ENCODE assay signal across 1 cellular context in the genomic region with DNA sequence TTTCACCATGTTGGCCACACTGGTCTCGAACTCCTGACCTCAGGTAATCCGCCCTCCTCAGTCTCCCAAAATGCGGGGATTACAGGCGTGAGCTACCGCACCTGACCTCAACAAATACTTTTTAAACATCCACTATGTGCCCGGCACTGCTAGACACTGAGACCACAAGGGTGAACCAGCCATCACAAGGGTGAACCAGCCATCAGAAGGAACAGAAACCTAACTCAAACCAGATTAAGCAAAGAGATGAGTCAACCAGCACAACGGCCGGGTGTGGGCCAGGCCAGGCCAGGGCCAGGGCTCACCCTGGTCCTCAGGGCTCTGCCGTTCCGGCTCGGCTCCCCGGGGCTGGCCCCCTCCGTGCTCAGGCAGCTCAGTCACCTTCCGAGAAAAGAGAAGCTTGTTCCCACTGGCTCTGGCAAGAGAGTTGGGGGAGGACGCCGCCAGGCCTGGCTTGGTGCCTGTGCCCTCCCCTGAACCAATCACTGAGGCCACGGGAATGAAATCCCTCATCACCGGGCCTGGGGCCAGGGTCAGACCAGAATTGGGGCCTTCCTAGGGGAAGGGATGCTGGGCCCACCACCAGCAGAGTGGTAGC.
TF ChIP-seq lines count a peak whose summit lies in the region.

No MANE protein-coding gene starts in this region.

TF ChIP-seq in GM12878, 131 proteins besides CTCF, POLR2A, EP300 and RAD21 (continued from another document):
- TF ChIP-seq, protein P1, sequence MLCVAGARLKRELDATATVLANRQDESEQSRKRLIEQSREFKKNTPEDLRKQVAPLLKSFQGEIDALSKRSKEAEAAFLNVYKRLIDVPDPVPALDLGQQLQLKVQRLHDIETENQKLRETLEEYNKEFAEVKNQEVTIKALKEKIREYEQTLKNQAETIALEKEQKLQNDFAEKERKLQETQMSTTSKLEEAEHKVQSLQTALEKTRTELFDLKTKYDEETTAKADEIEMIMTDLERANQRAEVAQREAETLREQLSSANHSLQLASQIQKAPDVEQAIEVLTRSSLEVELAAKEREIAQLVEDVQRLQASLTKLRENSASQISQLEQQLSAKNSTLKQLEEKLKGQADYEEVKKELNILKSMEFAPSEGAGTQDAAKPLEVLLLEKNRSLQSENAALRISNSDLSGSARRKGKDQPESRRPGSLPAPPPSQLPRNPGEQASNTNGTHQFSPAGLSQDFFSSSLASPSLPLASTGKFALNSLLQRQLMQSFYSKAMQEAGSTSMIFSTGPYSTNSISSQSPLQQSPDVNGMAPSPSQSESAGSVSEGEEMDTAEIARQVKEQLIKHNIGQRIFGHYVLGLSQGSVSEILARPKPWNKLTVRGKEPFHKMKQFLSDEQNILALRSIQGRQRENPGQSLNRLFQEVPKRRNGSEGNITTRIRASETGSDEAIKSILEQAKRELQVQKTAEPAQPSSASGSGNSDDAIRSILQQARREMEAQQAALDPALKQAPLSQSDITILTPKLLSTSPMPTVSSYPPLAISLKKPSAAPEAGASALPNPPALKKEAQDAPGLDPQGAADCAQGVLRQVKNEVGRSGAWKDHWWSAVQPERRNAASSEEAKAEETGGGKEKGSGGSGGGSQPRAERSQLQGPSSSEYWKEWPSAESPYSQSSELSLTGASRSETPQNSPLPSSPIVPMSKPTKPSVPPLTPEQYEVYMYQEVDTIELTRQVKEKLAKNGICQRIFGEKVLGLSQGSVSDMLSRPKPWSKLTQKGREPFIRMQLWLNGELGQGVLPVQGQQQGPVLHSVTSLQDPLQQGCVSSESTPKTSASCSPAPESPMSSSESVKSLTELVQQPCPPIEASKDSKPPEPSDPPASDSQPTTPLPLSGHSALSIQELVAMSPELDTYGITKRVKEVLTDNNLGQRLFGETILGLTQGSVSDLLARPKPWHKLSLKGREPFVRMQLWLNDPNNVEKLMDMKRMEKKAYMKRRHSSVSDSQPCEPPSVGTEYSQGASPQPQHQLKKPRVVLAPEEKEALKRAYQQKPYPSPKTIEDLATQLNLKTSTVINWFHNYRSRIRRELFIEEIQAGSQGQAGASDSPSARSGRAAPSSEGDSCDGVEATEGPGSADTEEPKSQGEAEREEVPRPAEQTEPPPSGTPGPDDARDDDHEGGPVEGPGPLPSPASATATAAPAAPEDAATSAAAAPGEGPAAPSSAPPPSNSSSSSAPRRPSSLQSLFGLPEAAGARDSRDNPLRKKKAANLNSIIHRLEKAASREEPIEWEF (IDR thresholded peaks at IDR 0.05; ENCODE audit: insufficient replicate concordance, low read depth, low read length): no peak
- no peak for TF ChIP-seq EZH2 (IDR thresholded peaks at IDR 0.05; ENCODE audit: borderline replicate concordance, control insufficient read depth, low read depth, low read length)
- TF ChIP-seq LARP7 (IDR thresholded peaks at IDR 0.05): peak; percentile 27; the same call in 1 of the 2 replicates
- peak; percentile 53 for TF ChIP-seq JUNB (IDR thresholded peaks at IDR 0.05)
- no peak for TF ChIP-seq ZSCAN29 (IDR thresholded peaks at IDR 0.05)
- TF ChIP-seq EED (IDR thresholded peaks at IDR 0.05; ENCODE audit: low read depth): peak; percentile 72
- TF ChIP-seq, protein P2, sequence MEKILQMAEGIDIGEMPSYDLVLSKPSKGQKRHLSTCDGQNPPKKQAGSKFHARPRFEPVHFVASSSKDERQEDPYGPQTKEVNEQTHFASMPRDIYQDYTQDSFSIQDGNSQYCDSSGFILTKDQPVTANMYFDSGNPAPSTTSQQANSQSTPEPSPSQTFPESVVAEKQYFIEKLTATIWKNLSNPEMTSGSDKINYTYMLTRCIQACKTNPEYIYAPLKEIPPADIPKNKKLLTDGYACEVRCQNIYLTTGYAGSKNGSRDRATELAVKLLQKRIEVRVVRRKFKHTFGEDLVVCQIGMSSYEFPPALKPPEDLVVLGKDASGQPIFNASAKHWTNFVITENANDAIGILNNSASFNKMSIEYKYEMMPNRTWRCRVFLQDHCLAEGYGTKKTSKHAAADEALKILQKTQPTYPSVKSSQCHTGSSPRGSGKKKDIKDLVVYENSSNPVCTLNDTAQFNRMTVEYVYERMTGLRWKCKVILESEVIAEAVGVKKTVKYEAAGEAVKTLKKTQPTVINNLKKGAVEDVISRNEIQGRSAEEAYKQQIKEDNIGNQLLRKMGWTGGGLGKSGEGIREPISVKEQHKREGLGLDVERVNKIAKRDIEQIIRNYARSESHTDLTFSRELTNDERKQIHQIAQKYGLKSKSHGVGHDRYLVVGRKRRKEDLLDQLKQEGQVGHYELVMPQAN (conservative IDR thresholded peaks at IDR 0.05): 0 out of 2 replicates have a peak, but pooled peaks have one; percentile 27
- peak; percentile 41 for TF ChIP-seq SP1 (IDR thresholded peaks at IDR 0.05; ENCODE audit: low read depth, low read length)
- TF ChIP-seq CREM (IDR thresholded peaks at IDR 0.05; ENCODE audit: low read depth): peak; percentile 46; the same call in 1 of the 2 replicates
- TF ChIP-seq DPF2 (IDR thresholded peaks at IDR 0.05): peak; percentile 94
- TF ChIP-seq, protein P3, sequence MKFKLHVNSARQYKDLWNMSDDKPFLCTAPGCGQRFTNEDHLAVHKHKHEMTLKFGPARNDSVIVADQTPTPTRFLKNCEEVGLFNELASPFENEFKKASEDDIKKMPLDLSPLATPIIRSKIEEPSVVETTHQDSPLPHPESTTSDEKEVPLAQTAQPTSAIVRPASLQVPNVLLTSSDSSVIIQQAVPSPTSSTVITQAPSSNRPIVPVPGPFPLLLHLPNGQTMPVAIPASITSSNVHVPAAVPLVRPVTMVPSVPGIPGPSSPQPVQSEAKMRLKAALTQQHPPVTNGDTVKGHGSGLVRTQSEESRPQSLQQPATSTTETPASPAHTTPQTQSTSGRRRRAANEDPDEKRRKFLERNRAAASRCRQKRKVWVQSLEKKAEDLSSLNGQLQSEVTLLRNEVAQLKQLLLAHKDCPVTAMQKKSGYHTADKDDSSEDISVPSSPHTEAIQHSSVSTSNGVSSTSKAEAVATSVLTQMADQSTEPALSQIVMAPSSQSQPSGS (IDR thresholded peaks at IDR 0.05; ENCODE audit: low read length): no peak; the same call in 1 of the 2 replicates
- TF ChIP-seq PAX5 (IDR thresholded peaks at IDR 0.05; ENCODE audit: borderline replicate concordance, low read depth, low read length): peak; percentile 75; the same call in 1 of the 2 replicates
- TF ChIP-seq ZZZ3 (IDR thresholded peaks at IDR 0.05; ENCODE audit: control insufficient read depth, insufficient read length, low read depth): no peak
- 0 out of 2 replicates have a peak, but pooled peaks have one; percentile 7 for TF ChIP-seq TCF12 (IDR thresholded peaks at IDR 0.05; ENCODE audit: low read depth, low read length)
- TF ChIP-seq IKZF1 (conservative IDR thresholded peaks at IDR 0.05): peak; percentile 79
- TF ChIP-seq TCF7 (IDR thresholded peaks at IDR 0.05; ENCODE audit: borderline replicate concordance): no peak
- TF ChIP-seq EGR1 (IDR thresholded peaks at IDR 0.05; ENCODE audit: borderline replicate concordance in 1 of 2, low read depth in 2 of 2, low read length in 2 of 2): no peak
- peak; percentile 84 for TF ChIP-seq IRF4 (IDR thresholded peaks at IDR 0.05; ENCODE audit: low read depth, low read length)
- TF ChIP-seq ZBED1 (IDR thresholded peaks at IDR 0.05; ENCODE audit: borderline replicate concordance): no peak; the same call in 1 of the 2 replicates
- TF ChIP-seq KLF5 (IDR thresholded peaks at IDR 0.05; ENCODE audit: partially characterized antibody): peak; percentile 26
- peak; percentile 41 for TF ChIP-seq MEF2B (IDR thresholded peaks at IDR 0.05; ENCODE audit: partially characterized antibody, poor library complexity, severe bottlenecking)
- TF ChIP-seq YY1 (IDR thresholded peaks at IDR 0.05; ENCODE audit: low read depth, low read length): 0 out of 2 replicates have a peak, but pooled peaks have one; percentile 27
- TF ChIP-seq BCL11A (IDR thresholded peaks at IDR 0.05; ENCODE audit: low read depth, low read length): peak; percentile 75
- peak; percentile 60 to 79; a peak in 3 of 4 replicates for TF ChIP-seq BHLHE40 (IDR thresholded peaks at IDR 0.05; ENCODE audit: borderline replicate concordance in 1 of 2, low read depth in 2 of 2, low read length in 1 of 2)
